Comparison of ENCODE assay signal across 11 cellular contexts in the genomic region with DNA sequence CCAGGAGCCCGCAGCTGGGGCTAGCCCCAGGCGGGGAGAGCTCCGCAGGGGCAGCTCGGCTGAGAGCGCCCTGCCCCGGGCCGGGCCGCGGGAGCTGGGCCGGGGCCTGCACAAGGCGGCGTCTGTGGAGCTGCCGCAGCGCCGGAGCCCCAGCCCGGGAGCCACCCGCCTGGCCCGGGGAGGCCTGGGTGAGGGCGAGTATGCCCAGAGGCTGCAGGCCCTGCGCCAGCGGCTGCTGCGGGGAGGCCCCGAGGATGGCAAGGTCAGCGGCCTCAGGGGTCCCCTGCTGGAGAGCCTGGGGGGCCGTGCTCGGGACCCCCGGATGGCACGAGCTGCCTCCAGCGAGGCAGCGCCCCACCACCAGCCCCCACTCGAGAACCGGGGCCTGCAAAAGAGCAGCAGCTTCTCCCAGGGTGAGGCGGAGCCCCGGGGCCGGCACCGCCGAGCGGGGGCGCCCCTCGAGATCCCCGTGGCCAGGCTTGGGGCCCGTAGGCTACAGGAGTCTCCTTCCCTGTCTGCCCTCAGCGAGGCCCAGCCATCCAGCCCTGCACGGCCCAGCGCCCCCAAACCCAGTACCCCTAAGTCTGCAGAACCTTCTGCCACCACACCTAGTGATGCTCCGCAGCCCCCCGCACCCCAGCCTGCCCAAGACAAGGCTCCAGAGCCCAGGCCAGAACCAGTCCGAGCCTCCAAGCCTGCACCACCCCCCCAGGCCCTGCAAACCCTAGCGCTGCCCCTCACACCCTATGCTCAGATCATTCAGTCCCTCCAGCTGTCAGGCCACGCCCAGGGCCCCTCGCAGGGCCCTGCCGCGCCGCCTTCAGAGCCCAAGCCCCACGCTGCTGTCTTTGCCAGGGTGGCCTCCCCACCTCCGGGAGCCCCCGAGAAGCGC. TPM values are rescaled to one million over a fixed set of nuclear protein-coding genes. Genes with fewer than 3 reads are reported as not detected.
DNase-seq lines count a peak whose midpoint lies in the region; ATAC-seq and TF ChIP-seq lines count a peak whose summit lies in the region.
"Had no signal": no experiment of that assay in that cellular context is flagged by ENCODE, and none has a peak within 500 bp of the region (broad histone marks: within the 10 kb centered on the region; RNA-seq: fewer than 3 reads in every experiment).

No MANE protein-coding gene starts in this region.

- 38 to 48% methylated on average over 40 to 58 of the region's 58 CpGs for WGBS in heart right ventricle, 2 donors

- peaks cover 3% of the 10 kb centered on the region for H3K36me3 Mint-ChIP-seq in neural progenitor cell

- H3K27ac ChIP-seq in heart right ventricle, result peak overlapping the region in 3 of 10 donors; percentile 4 to 41 (median 15)
- no peak overlapping the region for H3K27ac ChIP-seq in neural progenitor cell
- H3K27ac ChIP-seq in Karpas-422 (ENCODE audit: low read length), result no peak overlapping the region
- H3K27ac ChIP-seq: thyroid gland had no signal

- peak overlapping the region; percentile 87 for H3K4me2 ChIP-seq in neural progenitor cell
- no peak overlapping the region for H3K4me2 ChIP-seq in Karpas-422 (ENCODE audit: low read depth, low read length, poor library complexity, severe bottlenecking)

- H4K20me1 ChIP-seq in neural progenitor cell (ENCODE audit: low read depth) (peaks cover 41% of the 10 kb centered on the region), Karpas-422 (ENCODE audit: insufficient read depth, low read depth, low read length) (no peaks in the 10 kb centered on the region)

- no peaks in the 10 kb centered on the region for H3K9me3 Mint-ChIP-seq in neural progenitor cell

- peaks cover 37% of the 10 kb centered on the region for H3K27me3 Mint-ChIP-seq in neural progenitor cell (ENCODE audit: insufficient read depth, low read depth)

- no peak for TF ChIP-seq CTCF in heart right ventricle (IDR thresholded peaks at IDR 0.05)
- TF ChIP-seq CTCF in neural progenitor cell (IDR thresholded peaks at IDR 0.05), result no peak

- H3K9ac ChIP-seq in endocrine pancreas (ENCODE audit: control insufficient read depth, insufficient read depth, low read length) (peak overlapping the region; percentile 32), neural progenitor cell (no peak overlapping the region), Karpas-422 (ENCODE audit: low read length) (no peak overlapping the region)

- intact Hi-C loops in heart right ventricle (cut with DNase I), result no loop called here
- intact Hi-C loops in cardiac septum (cut with DNase I), result no loop called here

- H3K79me2 ChIP-seq in neural progenitor cell (ENCODE audit: low read depth), result no peaks in the 10 kb centered on the region
- no peaks in the 10 kb centered on the region for H3K79me2 ChIP-seq in Karpas-422 (ENCODE audit: low read length)

- peaks cover 31% of the 10 kb centered on the region for H3K4me1 Mint-ChIP-seq in neural progenitor cell

- H3K4me3 Mint-ChIP-seq in neural progenitor cell, result peak overlapping the region; percentile 62

- peak in 1 of 8 donors; percentile 6 for ATAC-seq in heart right ventricle
- ATAC-seq in GM19395 (IDR thresholded peaks at IDR 0.05; ENCODE audit: unreplicated experiment), result no peak

- H3K4me3 ChIP-seq in heart right ventricle, result peak overlapping the region in 6 of 10 donors; percentile 12 to 48 (median 24)
- H3K4me3 ChIP-seq in endocrine pancreas (ENCODE audit: control insufficient read depth, insufficient read depth, low read length), result no peak overlapping the region
- H3K4me3 ChIP-seq in neural progenitor cell, result peak overlapping the region; percentile 35
- no peak overlapping the region for H3K4me3 ChIP-seq in Karpas-422 (ENCODE audit: low read length)

- H3K9me3 ChIP-seq in heart right ventricle, result no peaks in the 10 kb centered on the region
- H3K9me3 ChIP-seq in endocrine pancreas (ENCODE audit: control insufficient read depth, low read length), result no peaks in the 10 kb centered on the region
- H3K9me3 ChIP-seq in neural progenitor cell (ENCODE audit: low read depth), result no peaks in the 10 kb centered on the region
- no peaks in the 10 kb centered on the region for H3K9me3 ChIP-seq in Karpas-422 (ENCODE audit: low read length)
- H3K9me3 ChIP-seq: thyroid gland had no signal

- H2AFZ ChIP-seq in neural progenitor cell (replicated peaks) (no peak overlapping the region), Karpas-422 (ENCODE audit: low read length) (no peak overlapping the region)

- H3K27me3 ChIP-seq in heart right ventricle, result peaks cover 0 to 65% (median 44%) of the 10 kb centered on the region in 7 donors
- H3K27me3 ChIP-seq in endocrine pancreas (ENCODE audit: control insufficient read depth, insufficient read depth, low read length), result no peaks in the 10 kb centered on the region
- peaks cover 71% of the 10 kb centered on the region for H3K27me3 ChIP-seq in neural progenitor cell
- no peaks in the 10 kb centered on the region for H3K27me3 ChIP-seq in Karpas-422 (ENCODE audit: low read length)

- H3K27ac Mint-ChIP-seq in neural progenitor cell, result no peak overlapping the region

- H3F3A ChIP-seq in neural progenitor cell (ENCODE audit: low read depth), result peaks cover 18% of the 10 kb centered on the region

- peaks cover 0 to 30% (median 14%) of the 10 kb centered on the region in 9 donors for H3K4me1 ChIP-seq in heart right ventricle
- no peaks in the 10 kb centered on the region for H3K4me1 ChIP-seq in endocrine pancreas (ENCODE audit: control insufficient read depth, insufficient read depth, low read length)
- peaks cover 27% of the 10 kb centered on the region for H3K4me1 ChIP-seq in neural progenitor cell
- H3K4me1 ChIP-seq in Karpas-422 (ENCODE audit: low read length), result no peaks in the 10 kb centered on the region

- DNase-seq in heart right ventricle (no peak), cardiac septum (ENCODE audit: low spot score) (no peak), neural progenitor cell (ENCODE audit: low spot score) (peak; percentile 26), GM19238 (ENCODE audit: insufficient read length, low spot score) (no peak), Karpas-422 (no peak), anterior cingulate cortex (lab: John Stamatoyannopoulos, UW) (no peak)
- DNase-seq: HCEC 1CT; stimulated activated CD4-positive, alpha-beta T cell treated with anti-CD3 and anti-CD28 coated beads, Interleukin-4, amount 100 ng/mL, for 1 hour; thyroid gland had no signal

- peaks cover 0 to 73% (median 0%) of the 10 kb centered on the region in 9 donors for H3K36me3 ChIP-seq in heart right ventricle
- no peaks in the 10 kb centered on the region for H3K36me3 ChIP-seq in endocrine pancreas (ENCODE audit: control insufficient read depth, insufficient read depth, low read length)
- H3K36me3 ChIP-seq in neural progenitor cell, result no peaks in the 10 kb centered on the region
- no peaks in the 10 kb centered on the region for H3K36me3 ChIP-seq in Karpas-422 (ENCODE audit: insufficient read depth, low read length)
- H3K36me3 ChIP-seq: thyroid gland had no signal

- no peaks in the 10 kb centered on the region for H3K9me2 ChIP-seq in Karpas-422 (replicated peaks; ENCODE audit: insufficient read depth, low read length)

RNA-seq across cellular contexts. Expression of gene GMPPA, which starts 15.0 kb away (rescaled TPM):
- 10 to 100 TPM; 15.8 to 29.4 (median 21.0) TPM for total RNA-seq in heart right ventricle
- 10 to 100 TPM; 28.2 to 48.6 TPM for polyA plus RNA-seq in heart right ventricle
- 22.6 TPM for total RNA-seq in cardiac septum
- total RNA-seq in neural progenitor cell (ENCODE audit: low replicate concordance), result 23.8 and 49.3 TPM in 2 replicates
- total RNA-seq in Karpas-422 (2014; rRNA removed; shearing (Covaris generic); ENCODE audit: low replicate concordance), result 10.5 and 17.1 TPM in 2 replicates

RNA-seq across cellular contexts. Expression of gene ASIC4, which starts 30.6 kb away (rescaled TPM):
- total RNA-seq in heart right ventricle (under 1 TPM in 5 of 10 donors, not detected in 5; 0.15 to 0.43 (median 0.20) TPM), cardiac septum (0.32 TPM), neural progenitor cell (ENCODE audit: low replicate concordance) (0.26 and 2.4 TPM in 2 replicates)
- polyA plus RNA-seq in heart right ventricle, result not detected
- total RNA-seq in Karpas-422 (2014; rRNA removed; shearing (Covaris generic); ENCODE audit: low replicate concordance), result 0.32 TPM in 1 of 2 replicates, not detected in the other
- total RNA-seq: thyroid gland had no signal

RNA-seq across cellular contexts. Expression of gene SPEG, which starts 49.1 kb away (rescaled TPM):
- 100 to 1,000 TPM in 9 of 10 donors, 10 to 100 TPM in 1; 97.2 to 151 (median 120) TPM for total RNA-seq in heart right ventricle
- polyA plus RNA-seq in heart right ventricle, result 100 to 1,000 TPM in 1 of 2 donors, 10 to 100 TPM in 1; 62.9 to 130 TPM
- 199 TPM for total RNA-seq in cardiac septum
- 5.6 and 18.4 TPM in 2 replicates for total RNA-seq in neural progenitor cell (ENCODE audit: low replicate concordance)
- total RNA-seq in Karpas-422 (2014; rRNA removed; shearing (Covaris generic); ENCODE audit: low replicate concordance), result not detected in 2 replicates

RNA-seq across cellular contexts. Expression of gene CHPF, which starts 59.9 kb away (rescaled TPM):
- 100 to 1,000 TPM in 4 of 10 donors, 10 to 100 TPM in 6; 66.5 to 166 (median 95.9) TPM for total RNA-seq in heart right ventricle
- polyA plus RNA-seq in heart right ventricle, result 100 to 1,000 TPM in 1 of 2 donors, 10 to 100 TPM in 1; 76.9 to 221 TPM
- 120 TPM for total RNA-seq in cardiac septum
- 6.7 and 27.7 TPM in 2 replicates for total RNA-seq in neural progenitor cell (ENCODE audit: low replicate concordance)
- total RNA-seq in Karpas-422 (2014; rRNA removed; shearing (Covaris generic); ENCODE audit: low replicate concordance), result 25.5 and 44.5 TPM in 2 replicates

Comparison
In these comparisons a context has a peak if more than half of its experiments do, and no peak if none do; other contexts are left out.
1. H3K4me3 ChIP-seq: peak in heart right ventricle (6 of 10) and neural progenitor cell (single experiment); none in endocrine pancreas (single experiment) and Karpas-422 (single experiment).